ENCODE assay signal across 1 cellular context in the genomic region with DNA sequence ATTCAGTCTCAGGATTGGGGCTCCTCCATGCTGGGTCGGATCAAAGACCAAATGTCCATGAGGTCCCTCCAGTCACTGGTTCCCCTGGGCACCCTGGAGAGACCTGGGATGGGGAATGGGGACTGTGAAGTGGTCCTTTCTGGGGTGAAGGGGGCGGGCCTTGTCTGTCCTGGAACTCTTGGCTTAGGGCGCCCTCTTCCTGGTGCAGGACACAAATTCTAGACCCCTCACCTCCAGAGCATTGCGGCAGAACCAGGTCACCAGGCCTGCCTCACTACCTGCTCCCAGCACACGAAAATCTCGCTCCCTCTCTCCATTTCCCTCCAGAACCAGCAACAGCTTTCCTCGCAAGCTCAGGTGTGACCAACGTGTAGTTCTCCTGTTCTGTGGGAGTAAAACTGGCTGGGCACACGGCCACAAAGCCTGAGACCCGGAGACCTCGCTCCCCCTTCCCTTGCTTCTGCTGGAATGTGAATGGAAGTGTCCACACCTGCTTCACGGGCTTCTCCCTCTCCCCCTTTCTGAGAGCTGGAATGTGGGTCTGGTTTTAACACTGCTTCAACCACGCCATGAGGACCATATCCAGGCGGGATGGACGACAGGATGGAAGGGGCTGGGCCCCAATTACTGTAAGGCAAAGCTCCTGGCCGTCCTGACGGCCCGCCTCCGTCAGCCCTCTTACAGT.
TF ChIP-seq lines count a peak whose summit lies in the region.

No MANE protein-coding gene starts in this region.

TF ChIP-seq in HCT116, 20 proteins besides CTCF, POLR2A, EP300 and RAD21:
- TF ChIP-seq SP1 (IDR thresholded peaks at IDR 0.05; ENCODE audit: low read depth) (no peak), ELF1 (IDR thresholded peaks at IDR 0.05; ENCODE audit: borderline replicate concordance, low read depth) (no peak), SIN3A (IDR thresholded peaks at IDR 0.05; ENCODE audit: low read depth) (no peak), SRF (IDR thresholded peaks at IDR 0.05; ENCODE audit: low read depth) (no peak), EGR1 (IDR thresholded peaks at IDR 0.05; ENCODE audit: low read depth) (no peak), ZNF274 (IDR thresholded peaks at IDR 0.05; ENCODE audit: low read depth, low read length) (no peak), EZH2phosphoT487 (IDR thresholded peaks at IDR 0.05; ENCODE audit: borderline replicate concordance) (no peak), POLR2AphosphoS5 (IDR thresholded peaks at IDR 0.05; ENCODE audit: low read depth, low read length) (no peak)
- TF ChIP-seq, protein P1, sequence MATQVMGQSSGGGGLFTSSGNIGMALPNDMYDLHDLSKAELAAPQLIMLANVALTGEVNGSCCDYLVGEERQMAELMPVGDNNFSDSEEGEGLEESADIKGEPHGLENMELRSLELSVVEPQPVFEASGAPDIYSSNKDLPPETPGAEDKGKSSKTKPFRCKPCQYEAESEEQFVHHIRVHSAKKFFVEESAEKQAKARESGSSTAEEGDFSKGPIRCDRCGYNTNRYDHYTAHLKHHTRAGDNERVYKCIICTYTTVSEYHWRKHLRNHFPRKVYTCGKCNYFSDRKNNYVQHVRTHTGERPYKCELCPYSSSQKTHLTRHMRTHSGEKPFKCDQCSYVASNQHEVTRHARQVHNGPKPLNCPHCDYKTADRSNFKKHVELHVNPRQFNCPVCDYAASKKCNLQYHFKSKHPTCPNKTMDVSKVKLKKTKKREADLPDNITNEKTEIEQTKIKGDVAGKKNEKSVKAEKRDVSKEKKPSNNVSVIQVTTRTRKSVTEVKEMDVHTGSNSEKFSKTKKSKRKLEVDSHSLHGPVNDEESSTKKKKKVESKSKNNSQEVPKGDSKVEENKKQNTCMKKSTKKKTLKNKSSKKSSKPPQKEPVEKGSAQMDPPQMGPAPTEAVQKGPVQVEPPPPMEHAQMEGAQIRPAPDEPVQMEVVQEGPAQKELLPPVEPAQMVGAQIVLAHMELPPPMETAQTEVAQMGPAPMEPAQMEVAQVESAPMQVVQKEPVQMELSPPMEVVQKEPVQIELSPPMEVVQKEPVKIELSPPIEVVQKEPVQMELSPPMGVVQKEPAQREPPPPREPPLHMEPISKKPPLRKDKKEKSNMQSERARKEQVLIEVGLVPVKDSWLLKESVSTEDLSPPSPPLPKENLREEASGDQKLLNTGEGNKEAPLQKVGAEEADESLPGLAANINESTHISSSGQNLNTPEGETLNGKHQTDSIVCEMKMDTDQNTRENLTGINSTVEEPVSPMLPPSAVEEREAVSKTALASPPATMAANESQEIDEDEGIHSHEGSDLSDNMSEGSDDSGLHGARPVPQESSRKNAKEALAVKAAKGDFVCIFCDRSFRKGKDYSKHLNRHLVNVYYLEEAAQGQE (IDR thresholded peaks at IDR 0.05; ENCODE audit: low read depth) = no peak
- TF ChIP-seq, protein P2, sequence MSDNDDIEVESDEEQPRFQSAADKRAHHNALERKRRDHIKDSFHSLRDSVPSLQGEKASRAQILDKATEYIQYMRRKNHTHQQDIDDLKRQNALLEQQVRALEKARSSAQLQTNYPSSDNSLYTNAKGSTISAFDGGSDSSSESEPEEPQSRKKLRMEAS (IDR thresholded peaks at IDR 0.05) = no peak
